1 cellular context compared by ENCODE assay signal in the genomic region with DNA sequence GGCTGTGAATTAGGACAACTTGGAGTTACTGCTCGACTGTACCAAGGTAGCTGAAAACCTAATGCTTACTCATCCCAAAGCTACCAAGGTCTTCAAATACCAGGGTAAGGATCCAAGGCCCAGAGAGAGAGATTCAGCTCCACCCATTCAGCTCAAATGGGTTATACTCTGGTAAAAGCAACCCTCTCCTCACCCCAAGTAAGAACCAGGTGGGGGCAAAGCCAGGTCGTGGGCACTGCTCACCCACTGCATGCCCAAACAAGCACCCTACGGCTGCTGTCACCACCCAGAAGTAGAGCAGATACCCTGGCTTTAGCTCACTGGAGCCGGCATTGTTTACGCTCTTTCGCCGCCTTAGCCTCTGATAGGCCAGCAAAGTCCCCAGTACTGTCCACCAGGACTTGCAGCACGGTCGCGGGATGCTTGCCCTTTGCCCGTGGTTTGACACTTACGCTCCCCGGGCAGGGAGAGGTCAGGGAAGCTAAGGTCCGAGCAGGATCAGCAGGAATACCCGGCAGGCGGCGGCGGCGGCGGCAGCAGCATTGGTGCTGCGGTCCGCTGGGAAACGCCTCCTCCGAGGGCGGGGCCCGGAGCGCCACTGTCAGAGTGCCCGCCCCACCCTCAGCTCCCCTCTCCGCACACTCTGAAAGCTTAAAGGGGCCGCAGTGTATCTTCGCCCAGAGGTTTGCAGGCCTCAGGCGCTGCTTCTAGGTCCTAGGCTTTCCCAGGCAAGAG.
TF ChIP-seq lines count a peak whose summit lies in the region.

No MANE protein-coding gene starts in this region.

TF ChIP-seq in HepG2, 621 proteins besides CTCF, POLR2A, EP300 and RAD21 (continued from another document and continues in another):
- TF ChIP-seq, protein P1, sequence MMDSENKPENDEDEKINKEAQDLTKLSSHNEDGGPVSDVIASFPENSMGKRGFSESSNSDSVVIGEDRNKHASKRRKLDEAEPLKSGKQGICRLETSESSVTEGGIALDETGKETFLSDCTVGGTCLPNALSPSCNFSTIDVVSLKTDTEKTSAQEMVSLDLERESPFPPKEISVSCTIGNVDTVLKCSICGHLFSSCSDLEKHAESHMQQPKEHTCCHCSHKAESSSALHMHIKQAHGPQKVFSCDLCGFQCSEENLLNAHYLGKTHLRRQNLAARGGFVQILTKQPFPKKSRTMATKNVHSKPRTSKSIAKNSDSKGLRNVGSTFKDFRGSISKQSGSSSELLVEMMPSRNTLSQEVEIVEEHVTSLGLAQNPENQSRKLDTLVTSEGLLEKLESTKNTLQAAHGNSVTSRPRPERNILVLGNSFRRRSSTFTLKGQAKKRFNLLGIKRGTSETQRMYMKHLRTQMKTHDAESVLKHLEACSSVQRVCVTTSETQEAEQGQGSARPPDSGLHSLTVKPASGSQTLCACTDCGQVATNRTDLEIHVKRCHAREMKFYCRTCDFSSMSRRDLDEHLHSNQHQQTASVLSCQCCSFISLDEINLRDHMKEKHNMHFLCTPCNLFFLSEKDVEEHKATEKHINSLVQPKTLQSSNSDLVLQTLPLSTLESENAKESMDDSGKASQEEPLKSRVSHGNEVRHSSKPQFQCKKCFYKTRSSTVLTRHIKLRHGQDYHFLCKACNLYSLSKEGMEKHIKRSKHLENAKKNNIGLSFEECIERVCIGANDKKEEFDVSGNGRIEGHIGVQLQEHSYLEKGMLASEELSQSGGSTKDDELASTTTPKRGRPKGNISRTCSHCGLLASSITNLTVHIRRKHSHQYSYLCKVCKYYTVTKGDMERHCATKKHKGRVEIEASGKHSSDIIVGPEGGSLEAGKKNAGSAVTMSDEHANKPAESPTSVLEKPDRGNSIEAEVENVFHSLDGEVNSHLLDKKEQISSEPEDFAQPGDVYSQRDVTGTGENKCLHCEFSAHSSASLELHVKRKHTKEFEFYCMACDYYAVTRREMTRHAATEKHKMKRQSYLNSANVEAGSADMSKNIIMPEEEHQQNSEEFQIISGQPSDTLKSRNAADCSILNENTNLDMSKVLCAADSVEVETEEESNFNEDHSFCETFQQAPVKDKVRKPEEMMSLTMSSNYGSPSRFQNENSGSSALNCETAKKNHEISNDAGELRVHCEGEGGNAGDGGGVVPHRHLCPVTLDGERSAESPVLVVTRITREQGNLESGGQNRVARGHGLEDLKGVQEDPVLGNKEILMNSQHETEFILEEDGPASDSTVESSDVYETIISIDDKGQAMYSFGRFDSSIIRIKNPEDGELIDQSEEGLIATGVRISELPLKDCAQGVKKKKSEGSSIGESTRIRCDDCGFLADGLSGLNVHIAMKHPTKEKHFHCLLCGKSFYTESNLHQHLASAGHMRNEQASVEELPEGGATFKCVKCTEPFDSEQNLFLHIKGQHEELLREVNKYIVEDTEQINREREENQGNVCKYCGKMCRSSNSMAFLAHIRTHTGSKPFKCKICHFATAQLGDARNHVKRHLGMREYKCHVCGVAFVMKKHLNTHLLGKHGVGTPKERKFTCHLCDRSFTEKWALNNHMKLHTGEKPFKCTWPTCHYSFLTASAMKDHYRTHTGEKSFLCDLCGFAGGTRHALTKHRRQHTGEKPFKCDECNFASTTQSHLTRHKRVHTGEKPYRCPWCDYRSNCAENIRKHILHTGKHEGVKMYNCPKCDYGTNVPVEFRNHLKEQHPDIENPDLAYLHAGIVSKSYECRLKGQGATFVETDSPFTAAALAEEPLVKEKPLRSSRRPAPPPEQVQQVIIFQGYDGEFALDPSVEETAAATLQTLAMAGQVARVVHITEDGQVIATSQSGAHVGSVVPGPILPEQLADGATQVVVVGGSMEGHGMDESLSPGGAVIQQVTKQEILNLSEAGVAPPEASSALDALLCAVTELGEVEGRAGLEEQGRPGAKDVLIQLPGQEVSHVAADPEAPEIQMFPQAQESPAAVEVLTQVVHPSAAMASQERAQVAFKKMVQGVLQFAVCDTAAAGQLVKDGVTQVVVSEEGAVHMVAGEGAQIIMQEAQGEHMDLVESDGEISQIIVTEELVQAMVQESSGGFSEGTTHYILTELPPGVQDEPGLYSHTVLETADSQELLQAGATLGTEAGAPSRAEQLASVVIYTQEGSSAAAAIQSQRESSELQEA (CRISPR knock-in tag; IDR thresholded peaks at IDR 0.05; ENCODE audit: not compliant biosample characterization) = no peak
- TF ChIP-seq FOXK2 (IDR thresholded peaks at IDR 0.05) (no peak), KDM5A (IDR thresholded peaks at IDR 0.05; ENCODE audit: borderline replicate concordance, low read length) (no peak), RBAK (CRISPR knock-in tag; IDR thresholded peaks at IDR 0.05) (no peak), ZNF30 (CRISPR knock-in tag; IDR thresholded peaks at IDR 0.05) (no peak), MEF2D (CRISPR knock-in tag; IDR thresholded peaks at IDR 0.05) (no peak), NFIB (CRISPR knock-in tag; IDR thresholded peaks at IDR 0.05; ENCODE audit: borderline replicate concordance) (no peak), ZNF136 (CRISPR knock-in tag; IDR thresholded peaks at IDR 0.05; ENCODE audit: low read depth) (0 out of 2 replicates have a peak, but pooled peaks have one; percentile 67), ZNF367 (CRISPR knock-in tag; IDR thresholded peaks at IDR 0.05; ENCODE audit: borderline replicate concordance) (no peak), ASH2L (IDR thresholded peaks at IDR 0.05; ENCODE audit: insufficient read length, low read depth, low read length) (peak; percentile 89), NCOA2 (CRISPR knock-in tag; IDR thresholded peaks at IDR 0.05) (peak; percentile 45; the same call in 1 of the 2 replicates), ZNF17 (CRISPR knock-in tag; IDR thresholded peaks at IDR 0.05) (no peak), RFXAP (CRISPR knock-in tag; IDR thresholded peaks at IDR 0.05; ENCODE audit: borderline replicate concordance) (peak; percentile 73; the same call in 1 of the 2 replicates), HNRNPL (IDR thresholded peaks at IDR 0.05; ENCODE audit: low read depth, low read length) (peak; percentile 73; the same call in 1 of the 2 replicates), ETV5 (CRISPR knock-in tag; IDR thresholded peaks at IDR 0.05; ENCODE audit: borderline replicate concordance) (peak; percentile 32; the same call in 1 of the 2 replicates), SIN3A (IDR thresholded peaks at IDR 0.05; ENCODE audit: borderline replicate concordance, low read depth, low read length) (no peak), ZNF761 (CRISPR knock-in tag; conservative IDR thresholded peaks at IDR 0.05) (no peak), ZNF460 (CRISPR knock-in tag; IDR thresholded peaks at IDR 0.05; ENCODE audit: borderline replicate concordance) (no peak)
- TF ChIP-seq, protein P2, sequence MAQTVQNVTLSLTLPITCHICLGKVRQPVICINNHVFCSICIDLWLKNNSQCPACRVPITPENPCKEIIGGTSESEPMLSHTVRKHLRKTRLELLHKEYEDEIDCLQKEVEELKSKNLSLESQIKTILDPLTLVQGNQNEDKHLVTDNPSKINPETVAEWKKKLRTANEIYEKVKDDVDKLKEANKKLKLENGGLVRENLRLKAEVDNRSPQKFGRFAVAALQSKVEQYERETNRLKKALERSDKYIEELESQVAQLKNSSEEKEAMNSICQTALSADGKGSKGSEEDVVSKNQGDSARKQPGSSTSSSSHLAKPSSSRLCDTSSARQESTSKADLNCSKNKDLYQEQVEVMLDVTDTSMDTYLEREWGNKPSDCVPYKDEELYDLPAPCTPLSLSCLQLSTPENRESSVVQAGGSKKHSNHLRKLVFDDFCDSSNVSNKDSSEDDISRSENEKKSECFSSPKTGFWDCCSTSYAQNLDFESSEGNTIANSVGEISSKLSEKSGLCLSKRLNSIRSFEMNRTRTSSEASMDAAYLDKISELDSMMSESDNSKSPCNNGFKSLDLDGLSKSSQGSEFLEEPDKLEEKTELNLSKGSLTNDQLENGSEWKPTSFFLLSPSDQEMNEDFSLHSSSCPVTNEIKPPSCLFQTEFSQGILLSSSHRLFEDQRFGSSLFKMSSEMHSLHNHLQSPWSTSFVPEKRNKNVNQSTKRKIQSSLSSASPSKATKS (CRISPR knock-in tag; IDR thresholded peaks at IDR 0.05) = no peak
- TF ChIP-seq, protein P3, sequence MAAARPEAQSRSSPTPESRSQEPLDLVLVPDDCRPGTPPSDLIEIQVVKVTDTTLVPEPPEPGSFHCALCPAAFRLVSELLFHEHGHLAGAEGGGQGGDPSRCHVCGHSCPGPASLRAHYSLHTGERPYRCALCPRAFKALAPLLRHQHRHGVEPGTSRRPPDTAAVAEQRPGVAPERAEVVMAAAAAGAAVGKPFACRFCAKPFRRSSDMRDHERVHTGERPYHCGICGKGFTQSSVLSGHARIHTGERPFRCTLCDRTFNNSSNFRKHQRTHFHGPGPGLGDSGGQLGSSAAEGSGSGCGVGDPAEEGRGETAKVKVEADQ (CRISPR knock-in tag; IDR thresholded peaks at IDR 0.05; ENCODE audit: borderline replicate concordance) = no peak
- TF ChIP-seq, protein P4, sequence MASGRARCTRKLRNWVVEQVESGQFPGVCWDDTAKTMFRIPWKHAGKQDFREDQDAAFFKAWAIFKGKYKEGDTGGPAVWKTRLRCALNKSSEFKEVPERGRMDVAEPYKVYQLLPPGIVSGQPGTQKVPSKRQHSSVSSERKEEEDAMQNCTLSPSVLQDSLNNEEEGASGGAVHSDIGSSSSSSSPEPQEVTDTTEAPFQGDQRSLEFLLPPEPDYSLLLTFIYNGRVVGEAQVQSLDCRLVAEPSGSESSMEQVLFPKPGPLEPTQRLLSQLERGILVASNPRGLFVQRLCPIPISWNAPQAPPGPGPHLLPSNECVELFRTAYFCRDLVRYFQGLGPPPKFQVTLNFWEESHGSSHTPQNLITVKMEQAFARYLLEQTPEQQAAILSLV (CRISPR knock-in tag; IDR thresholded peaks at IDR 0.05; ENCODE audit: borderline replicate concordance) = no peak
- TF ChIP-seq, protein P5, sequence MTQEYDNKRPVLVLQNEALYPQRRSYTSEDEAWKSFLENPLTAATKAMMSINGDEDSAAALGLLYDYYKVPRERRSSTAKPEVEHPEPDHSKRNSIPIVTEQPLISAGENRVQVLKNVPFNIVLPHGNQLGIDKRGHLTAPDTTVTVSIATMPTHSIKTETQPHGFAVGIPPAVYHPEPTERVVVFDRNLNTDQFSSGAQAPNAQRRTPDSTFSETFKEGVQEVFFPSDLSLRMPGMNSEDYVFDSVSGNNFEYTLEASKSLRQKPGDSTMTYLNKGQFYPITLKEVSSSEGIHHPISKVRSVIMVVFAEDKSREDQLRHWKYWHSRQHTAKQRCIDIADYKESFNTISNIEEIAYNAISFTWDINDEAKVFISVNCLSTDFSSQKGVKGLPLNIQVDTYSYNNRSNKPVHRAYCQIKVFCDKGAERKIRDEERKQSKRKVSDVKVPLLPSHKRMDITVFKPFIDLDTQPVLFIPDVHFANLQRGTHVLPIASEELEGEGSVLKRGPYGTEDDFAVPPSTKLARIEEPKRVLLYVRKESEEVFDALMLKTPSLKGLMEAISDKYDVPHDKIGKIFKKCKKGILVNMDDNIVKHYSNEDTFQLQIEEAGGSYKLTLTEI (CRISPR knock-in tag; conservative IDR thresholded peaks at IDR 0.05) = no peak
- TF ChIP-seq, protein P6, sequence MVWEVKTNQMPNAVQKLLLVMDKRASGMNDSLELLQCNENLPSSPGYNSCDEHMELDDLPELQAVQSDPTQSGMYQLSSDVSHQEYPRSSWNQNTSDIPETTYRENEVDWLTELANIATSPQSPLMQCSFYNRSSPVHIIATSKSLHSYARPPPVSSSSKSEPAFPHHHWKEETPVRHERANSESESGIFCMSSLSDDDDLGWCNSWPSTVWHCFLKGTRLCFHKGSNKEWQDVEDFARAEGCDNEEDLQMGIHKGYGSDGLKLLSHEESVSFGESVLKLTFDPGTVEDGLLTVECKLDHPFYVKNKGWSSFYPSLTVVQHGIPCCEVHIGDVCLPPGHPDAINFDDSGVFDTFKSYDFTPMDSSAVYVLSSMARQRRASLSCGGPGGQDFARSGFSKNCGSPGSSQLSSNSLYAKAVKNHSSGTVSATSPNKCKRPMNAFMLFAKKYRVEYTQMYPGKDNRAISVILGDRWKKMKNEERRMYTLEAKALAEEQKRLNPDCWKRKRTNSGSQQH (CRISPR knock-in tag; IDR thresholded peaks at IDR 0.05; ENCODE audit: low read depth) = 0 out of 2 replicates have a peak, but pooled peaks have one; percentile 88
- TF ChIP-seq, protein P7, sequence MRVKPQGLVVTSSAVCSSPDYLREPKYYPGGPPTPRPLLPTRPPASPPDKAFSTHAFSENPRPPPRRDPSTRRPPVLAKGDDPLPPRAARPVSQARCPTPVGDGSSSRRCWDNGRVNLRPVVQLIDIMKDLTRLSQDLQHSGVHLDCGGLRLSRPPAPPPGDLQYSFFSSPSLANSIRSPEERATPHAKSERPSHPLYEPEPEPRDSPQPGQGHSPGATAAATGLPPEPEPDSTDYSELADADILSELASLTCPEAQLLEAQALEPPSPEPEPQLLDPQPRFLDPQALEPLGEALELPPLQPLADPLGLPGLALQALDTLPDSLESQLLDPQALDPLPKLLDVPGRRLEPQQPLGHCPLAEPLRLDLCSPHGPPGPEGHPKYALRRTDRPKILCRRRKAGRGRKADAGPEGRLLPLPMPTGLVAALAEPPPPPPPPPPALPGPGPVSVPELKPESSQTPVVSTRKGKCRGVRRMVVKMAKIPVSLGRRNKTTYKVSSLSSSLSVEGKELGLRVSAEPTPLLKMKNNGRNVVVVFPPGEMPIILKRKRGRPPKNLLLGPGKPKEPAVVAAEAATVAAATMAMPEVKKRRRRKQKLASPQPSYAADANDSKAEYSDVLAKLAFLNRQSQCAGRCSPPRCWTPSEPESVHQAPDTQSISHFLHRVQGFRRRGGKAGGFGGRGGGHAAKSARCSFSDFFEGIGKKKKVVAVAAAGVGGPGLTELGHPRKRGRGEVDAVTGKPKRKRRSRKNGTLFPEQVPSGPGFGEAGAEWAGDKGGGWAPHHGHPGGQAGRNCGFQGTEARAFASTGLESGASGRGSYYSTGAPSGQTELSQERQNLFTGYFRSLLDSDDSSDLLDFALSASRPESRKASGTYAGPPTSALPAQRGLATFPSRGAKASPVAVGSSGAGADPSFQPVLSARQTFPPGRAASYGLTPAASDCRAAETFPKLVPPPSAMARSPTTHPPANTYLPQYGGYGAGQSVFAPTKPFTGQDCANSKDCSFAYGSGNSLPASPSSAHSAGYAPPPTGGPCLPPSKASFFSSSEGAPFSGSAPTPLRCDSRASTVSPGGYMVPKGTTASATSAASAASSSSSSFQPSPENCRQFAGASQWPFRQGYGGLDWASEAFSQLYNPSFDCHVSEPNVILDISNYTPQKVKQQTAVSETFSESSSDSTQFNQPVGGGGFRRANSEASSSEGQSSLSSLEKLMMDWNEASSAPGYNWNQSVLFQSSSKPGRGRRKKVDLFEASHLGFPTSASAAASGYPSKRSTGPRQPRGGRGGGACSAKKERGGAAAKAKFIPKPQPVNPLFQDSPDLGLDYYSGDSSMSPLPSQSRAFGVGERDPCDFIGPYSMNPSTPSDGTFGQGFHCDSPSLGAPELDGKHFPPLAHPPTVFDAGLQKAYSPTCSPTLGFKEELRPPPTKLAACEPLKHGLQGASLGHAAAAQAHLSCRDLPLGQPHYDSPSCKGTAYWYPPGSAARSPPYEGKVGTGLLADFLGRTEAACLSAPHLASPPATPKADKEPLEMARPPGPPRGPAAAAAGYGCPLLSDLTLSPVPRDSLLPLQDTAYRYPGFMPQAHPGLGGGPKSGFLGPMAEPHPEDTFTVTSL (CRISPR knock-in tag; IDR thresholded peaks at IDR 0.05; ENCODE audit: borderline replicate concordance) = no peak
- TF ChIP-seq, protein P8, sequence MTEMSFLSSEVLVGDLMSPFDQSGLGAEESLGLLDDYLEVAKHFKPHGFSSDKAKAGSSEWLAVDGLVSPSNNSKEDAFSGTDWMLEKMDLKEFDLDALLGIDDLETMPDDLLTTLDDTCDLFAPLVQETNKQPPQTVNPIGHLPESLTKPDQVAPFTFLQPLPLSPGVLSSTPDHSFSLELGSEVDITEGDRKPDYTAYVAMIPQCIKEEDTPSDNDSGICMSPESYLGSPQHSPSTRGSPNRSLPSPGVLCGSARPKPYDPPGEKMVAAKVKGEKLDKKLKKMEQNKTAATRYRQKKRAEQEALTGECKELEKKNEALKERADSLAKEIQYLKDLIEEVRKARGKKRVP (CRISPR knock-in tag; IDR thresholded peaks at IDR 0.05) = 0 out of 4 replicates have a peak, but pooled peaks of 1 of the 2 experiments have one; percentile 2
